ENCODE assay signal across 1 cellular context in the genomic region with DNA sequence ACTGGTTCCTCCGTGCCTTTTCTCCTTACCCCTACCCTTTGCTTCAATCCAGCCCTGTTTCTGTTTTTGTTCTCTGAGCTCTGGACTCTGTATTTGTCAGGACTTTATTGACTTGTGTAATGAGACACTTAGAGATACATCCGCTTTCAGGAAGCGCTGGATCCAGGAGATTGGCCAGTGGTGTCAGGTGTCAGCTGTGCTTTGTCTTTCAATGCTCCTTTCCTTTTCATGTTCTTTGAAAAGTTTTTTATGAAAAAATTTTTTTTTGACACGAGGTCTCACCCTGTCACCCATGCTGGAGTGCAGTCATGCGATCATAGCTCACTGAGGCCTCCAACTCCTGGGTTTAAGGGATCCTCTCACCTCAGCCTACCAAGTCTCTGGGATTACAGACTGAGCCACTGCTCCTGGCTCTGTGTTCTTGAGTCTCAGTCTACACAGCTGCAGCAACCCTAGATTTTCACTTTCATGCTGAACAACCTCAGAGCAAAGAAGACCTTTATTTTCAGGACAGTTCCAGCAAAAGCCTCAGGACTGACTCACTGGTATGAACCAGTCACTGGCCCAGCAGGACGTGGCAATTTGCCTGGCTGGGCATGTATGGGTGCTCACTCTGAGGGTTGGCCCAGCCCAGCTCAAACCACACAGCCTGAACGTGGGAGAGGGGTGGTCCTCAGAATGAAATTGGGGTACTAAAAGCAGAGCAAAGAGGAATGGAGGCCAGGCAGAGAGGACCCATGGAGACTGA.
TF ChIP-seq lines count a peak whose summit lies in the region.

No MANE protein-coding gene starts in this region.

TF ChIP-seq in HepG2, 621 proteins besides CTCF, POLR2A, EP300 and RAD21 (continued from another document and continues in another):
- TF ChIP-seq, protein P1, sequence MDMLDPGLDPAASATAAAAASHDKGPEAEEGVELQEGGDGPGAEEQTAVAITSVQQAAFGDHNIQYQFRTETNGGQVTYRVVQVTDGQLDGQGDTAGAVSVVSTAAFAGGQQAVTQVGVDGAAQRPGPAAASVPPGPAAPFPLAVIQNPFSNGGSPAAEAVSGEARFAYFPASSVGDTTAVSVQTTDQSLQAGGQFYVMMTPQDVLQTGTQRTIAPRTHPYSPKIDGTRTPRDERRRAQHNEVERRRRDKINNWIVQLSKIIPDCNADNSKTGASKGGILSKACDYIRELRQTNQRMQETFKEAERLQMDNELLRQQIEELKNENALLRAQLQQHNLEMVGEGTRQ (IDR thresholded peaks at IDR 0.05; ENCODE audit: low read depth, low read length) = no peak
- TF ChIP-seq, protein P1 (CRISPR knock-in tag; IDR thresholded peaks at IDR 0.05; ENCODE audit: borderline replicate concordance) = no peak
- peak; percentile 66 for TF ChIP-seq NCOA2 (CRISPR knock-in tag; IDR thresholded peaks at IDR 0.05)
- no peak for TF ChIP-seq REL (CRISPR knock-in tag; conservative IDR thresholded peaks at IDR 0.05)
- no peak for TF ChIP-seq NR2F2 (IDR thresholded peaks at IDR 0.05; ENCODE audit: borderline replicate concordance, low read depth)
- TF ChIP-seq SKI (IDR thresholded peaks at IDR 0.05; ENCODE audit: partially characterized antibody) = no peak
- TF ChIP-seq ATAD3A (CRISPR knock-in tag; IDR thresholded peaks at IDR 0.05) = no peak
- no peak for TF ChIP-seq ZNF788 (CRISPR knock-in tag; IDR thresholded peaks at IDR 0.05; ENCODE audit: borderline replicate concordance)
- TF ChIP-seq, protein P2, sequence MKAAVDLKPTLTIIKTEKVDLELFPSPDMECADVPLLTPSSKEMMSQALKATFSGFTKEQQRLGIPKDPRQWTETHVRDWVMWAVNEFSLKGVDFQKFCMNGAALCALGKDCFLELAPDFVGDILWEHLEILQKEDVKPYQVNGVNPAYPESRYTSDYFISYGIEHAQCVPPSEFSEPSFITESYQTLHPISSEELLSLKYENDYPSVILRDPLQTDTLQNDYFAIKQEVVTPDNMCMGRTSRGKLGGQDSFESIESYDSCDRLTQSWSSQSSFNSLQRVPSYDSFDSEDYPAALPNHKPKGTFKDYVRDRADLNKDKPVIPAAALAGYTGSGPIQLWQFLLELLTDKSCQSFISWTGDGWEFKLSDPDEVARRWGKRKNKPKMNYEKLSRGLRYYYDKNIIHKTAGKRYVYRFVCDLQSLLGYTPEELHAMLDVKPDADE (CRISPR knock-in tag; IDR thresholded peaks at IDR 0.05) = 0 out of 2 replicates have a peak, but pooled peaks have one; percentile 22
- TF ChIP-seq ZNF234 (CRISPR knock-in tag; conservative IDR thresholded peaks at IDR 0.05) = no peak
- TF ChIP-seq, protein P3, sequence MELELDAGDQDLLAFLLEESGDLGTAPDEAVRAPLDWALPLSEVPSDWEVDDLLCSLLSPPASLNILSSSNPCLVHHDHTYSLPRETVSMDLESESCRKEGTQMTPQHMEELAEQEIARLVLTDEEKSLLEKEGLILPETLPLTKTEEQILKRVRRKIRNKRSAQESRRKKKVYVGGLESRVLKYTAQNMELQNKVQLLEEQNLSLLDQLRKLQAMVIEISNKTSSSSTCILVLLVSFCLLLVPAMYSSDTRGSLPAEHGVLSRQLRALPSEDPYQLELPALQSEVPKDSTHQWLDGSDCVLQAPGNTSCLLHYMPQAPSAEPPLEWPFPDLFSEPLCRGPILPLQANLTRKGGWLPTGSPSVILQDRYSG (CRISPR knock-in tag; IDR thresholded peaks at IDR 0.05) = no peak
- no peak for TF ChIP-seq ZKSCAN1 (IDR thresholded peaks at IDR 0.05; ENCODE audit: low read length)
- peak; percentile 46; the same call in 1 of the 2 replicates for TF ChIP-seq ELF1 (CRISPR knock-in tag; IDR thresholded peaks at IDR 0.05)
- TF ChIP-seq NFIB (CRISPR knock-in tag; IDR thresholded peaks at IDR 0.05; ENCODE audit: borderline replicate concordance) = no peak
- no peak for TF ChIP-seq ZZZ3 (CRISPR knock-in tag; IDR thresholded peaks at IDR 0.05; ENCODE audit: borderline replicate concordance)
- TF ChIP-seq ZNF572 (CRISPR knock-in tag; IDR thresholded peaks at IDR 0.05) = no peak
- no peak for TF ChIP-seq KLF15 (CRISPR knock-in tag; IDR thresholded peaks at IDR 0.05; ENCODE audit: borderline replicate concordance)
- no peak for TF ChIP-seq RFX1 (IDR thresholded peaks at IDR 0.05)
- TF ChIP-seq, protein P4, sequence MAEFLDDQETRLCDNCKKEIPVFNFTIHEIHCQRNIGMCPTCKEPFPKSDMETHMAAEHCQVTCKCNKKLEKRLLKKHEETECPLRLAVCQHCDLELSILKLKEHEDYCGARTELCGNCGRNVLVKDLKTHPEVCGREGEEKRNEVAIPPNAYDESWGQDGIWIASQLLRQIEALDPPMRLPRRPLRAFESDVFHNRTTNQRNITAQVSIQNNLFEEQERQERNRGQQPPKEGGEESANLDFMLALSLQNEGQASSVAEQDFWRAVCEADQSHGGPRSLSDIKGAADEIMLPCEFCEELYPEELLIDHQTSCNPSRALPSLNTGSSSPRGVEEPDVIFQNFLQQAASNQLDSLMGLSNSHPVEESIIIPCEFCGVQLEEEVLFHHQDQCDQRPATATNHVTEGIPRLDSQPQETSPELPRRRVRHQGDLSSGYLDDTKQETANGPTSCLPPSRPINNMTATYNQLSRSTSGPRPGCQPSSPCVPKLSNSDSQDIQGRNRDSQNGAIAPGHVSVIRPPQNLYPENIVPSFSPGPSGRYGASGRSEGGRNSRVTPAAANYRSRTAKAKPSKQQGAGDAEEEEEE (CRISPR knock-in tag; IDR thresholded peaks at IDR 0.05; ENCODE audit: borderline replicate concordance) = no peak
- TF ChIP-seq ZNF460 (CRISPR knock-in tag; IDR thresholded peaks at IDR 0.05; ENCODE audit: borderline replicate concordance) = no peak
- TF ChIP-seq, protein P5, sequence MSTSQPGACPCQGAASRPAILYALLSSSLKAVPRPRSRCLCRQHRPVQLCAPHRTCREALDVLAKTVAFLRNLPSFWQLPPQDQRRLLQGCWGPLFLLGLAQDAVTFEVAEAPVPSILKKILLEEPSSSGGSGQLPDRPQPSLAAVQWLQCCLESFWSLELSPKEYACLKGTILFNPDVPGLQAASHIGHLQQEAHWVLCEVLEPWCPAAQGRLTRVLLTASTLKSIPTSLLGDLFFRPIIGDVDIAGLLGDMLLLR (CRISPR knock-in tag; IDR thresholded peaks at IDR 0.05) = no peak
- no peak for TF ChIP-seq ZNF350 (CRISPR knock-in tag; IDR thresholded peaks at IDR 0.05; ENCODE audit: borderline replicate concordance, low read depth)
- no peak for TF ChIP-seq ZFYVE20 (CRISPR knock-in tag; IDR thresholded peaks at IDR 0.05; ENCODE audit: borderline replicate concordance, low read depth)
- TF ChIP-seq, protein P6, sequence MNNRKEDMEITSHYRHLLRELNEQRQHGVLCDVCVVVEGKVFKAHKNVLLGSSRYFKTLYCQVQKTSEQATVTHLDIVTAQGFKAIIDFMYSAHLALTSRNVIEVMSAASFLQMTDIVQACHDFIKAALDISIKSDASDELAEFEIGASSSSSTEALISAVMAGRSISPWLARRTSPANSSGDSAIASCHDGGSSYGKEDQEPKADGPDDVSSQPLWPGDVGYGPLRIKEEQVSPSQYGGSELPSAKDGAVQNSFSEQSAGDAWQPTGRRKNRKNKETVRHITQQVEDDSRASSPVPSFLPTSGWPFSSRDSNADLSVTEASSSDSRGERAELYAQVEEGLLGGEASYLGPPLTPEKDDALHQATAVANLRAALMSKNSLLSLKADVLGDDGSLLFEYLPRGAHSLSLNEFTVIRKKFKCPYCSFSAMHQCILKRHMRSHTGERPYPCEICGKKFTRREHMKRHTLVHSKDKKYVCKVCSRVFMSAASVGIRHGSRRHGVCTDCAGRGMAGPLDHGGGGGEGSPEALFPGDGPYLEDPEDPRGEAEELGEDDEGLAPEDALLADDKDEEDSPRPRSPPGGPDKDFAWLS (CRISPR knock-in tag; IDR thresholded peaks at IDR 0.05; ENCODE audit: borderline replicate concordance) = no peak
- TF ChIP-seq ZNF549 (CRISPR knock-in tag; IDR thresholded peaks at IDR 0.05) = no peak
- no peak for TF ChIP-seq ZNF547 (CRISPR knock-in tag; IDR thresholded peaks at IDR 0.05)
- TF ChIP-seq, protein P7, sequence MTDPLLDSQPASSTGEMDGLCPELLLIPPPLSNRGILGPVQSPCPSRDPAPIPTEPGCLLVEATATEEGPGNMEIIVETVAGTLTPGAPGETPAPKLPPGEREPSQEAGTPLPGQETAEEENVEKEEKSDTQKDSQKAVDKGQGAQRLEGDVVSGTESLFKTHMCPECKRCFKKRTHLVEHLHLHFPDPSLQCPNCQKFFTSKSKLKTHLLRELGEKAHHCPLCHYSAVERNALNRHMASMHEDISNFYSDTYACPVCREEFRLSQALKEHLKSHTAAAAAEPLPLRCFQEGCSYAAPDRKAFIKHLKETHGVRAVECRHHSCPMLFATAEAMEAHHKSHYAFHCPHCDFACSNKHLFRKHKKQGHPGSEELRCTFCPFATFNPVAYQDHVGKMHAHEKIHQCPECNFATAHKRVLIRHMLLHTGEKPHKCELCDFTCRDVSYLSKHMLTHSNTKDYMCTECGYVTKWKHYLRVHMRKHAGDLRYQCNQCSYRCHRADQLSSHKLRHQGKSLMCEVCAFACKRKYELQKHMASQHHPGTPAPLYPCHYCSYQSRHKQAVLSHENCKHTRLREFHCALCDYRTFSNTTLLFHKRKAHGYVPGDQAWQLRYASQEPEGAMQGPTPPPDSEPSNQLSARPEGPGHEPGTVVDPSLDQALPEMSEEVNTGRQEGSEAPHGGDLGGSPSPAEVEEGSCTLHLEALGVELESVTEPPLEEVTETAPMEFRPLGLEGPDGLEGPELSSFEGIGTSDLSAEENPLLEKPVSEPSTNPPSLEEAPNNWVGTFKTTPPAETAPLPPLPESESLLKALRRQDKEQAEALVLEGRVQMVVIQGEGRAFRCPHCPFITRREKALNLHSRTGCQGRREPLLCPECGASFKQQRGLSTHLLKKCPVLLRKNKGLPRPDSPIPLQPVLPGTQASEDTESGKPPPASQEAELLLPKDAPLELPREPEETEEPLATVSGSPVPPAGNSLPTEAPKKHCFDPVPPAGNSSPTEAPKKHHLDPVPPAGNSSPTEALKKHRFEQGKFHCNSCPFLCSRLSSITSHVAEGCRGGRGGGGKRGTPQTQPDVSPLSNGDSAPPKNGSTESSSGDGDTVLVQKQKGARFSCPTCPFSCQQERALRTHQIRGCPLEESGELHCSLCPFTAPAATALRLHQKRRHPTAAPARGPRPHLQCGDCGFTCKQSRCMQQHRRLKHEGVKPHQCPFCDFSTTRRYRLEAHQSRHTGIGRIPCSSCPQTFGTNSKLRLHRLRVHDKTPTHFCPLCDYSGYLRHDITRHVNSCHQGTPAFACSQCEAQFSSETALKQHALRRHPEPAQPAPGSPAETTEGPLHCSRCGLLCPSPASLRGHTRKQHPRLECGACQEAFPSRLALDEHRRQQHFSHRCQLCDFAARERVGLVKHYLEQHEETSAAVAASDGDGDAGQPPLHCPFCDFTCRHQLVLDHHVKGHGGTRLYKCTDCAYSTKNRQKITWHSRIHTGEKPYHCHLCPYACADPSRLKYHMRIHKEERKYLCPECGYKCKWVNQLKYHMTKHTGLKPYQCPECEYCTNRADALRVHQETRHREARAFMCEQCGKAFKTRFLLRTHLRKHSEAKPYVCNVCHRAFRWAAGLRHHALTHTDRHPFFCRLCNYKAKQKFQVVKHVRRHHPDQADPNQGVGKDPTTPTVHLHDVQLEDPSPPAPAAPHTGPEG (CRISPR knock-in tag; IDR thresholded peaks at IDR 0.05) = no peak
- no peak for TF ChIP-seq NFKB2 (CRISPR knock-in tag; IDR thresholded peaks at IDR 0.05; ENCODE audit: borderline replicate concordance)
- no peak for TF ChIP-seq ZNF816 (CRISPR knock-in tag; IDR thresholded peaks at IDR 0.05; ENCODE audit: borderline replicate concordance)
- TF ChIP-seq, protein P8, sequence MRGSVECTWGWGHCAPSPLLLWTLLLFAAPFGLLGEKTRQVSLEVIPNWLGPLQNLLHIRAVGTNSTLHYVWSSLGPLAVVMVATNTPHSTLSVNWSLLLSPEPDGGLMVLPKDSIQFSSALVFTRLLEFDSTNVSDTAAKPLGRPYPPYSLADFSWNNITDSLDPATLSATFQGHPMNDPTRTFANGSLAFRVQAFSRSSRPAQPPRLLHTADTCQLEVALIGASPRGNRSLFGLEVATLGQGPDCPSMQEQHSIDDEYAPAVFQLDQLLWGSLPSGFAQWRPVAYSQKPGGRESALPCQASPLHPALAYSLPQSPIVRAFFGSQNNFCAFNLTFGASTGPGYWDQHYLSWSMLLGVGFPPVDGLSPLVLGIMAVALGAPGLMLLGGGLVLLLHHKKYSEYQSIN (CRISPR knock-in tag; IDR thresholded peaks at IDR 0.05; ENCODE audit: borderline replicate concordance) = no peak
- no peak for TF ChIP-seq HOXA7 (CRISPR knock-in tag; IDR thresholded peaks at IDR 0.05)
- TF ChIP-seq ZMYM2 (CRISPR knock-in tag; IDR thresholded peaks at IDR 0.05) = no peak; the same call in 1 of the 2 replicates
- TF ChIP-seq, protein P9, sequence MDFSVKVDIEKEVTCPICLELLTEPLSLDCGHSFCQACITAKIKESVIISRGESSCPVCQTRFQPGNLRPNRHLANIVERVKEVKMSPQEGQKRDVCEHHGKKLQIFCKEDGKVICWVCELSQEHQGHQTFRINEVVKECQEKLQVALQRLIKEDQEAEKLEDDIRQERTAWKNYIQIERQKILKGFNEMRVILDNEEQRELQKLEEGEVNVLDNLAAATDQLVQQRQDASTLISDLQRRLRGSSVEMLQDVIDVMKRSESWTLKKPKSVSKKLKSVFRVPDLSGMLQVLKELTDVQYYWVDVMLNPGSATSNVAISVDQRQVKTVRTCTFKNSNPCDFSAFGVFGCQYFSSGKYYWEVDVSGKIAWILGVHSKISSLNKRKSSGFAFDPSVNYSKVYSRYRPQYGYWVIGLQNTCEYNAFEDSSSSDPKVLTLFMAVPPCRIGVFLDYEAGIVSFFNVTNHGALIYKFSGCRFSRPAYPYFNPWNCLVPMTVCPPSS (IDR thresholded peaks at IDR 0.05) = no peak
- TF ChIP-seq ETV5 (CRISPR knock-in tag; IDR thresholded peaks at IDR 0.05; ENCODE audit: borderline replicate concordance) = peak; percentile 96
- no peak for TF ChIP-seq SMAD9 (CRISPR knock-in tag; IDR thresholded peaks at IDR 0.05)
- TF ChIP-seq, protein P10, sequence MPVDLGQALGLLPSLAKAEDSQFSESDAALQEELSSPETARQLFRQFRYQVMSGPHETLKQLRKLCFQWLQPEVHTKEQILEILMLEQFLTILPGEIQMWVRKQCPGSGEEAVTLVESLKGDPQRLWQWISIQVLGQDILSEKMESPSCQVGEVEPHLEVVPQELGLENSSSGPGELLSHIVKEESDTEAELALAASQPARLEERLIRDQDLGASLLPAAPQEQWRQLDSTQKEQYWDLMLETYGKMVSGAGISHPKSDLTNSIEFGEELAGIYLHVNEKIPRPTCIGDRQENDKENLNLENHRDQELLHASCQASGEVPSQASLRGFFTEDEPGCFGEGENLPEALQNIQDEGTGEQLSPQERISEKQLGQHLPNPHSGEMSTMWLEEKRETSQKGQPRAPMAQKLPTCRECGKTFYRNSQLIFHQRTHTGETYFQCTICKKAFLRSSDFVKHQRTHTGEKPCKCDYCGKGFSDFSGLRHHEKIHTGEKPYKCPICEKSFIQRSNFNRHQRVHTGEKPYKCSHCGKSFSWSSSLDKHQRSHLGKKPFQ (CRISPR knock-in tag; IDR thresholded peaks at IDR 0.05; ENCODE audit: insufficient replicate concordance) = no peak
- TF ChIP-seq, protein P11, sequence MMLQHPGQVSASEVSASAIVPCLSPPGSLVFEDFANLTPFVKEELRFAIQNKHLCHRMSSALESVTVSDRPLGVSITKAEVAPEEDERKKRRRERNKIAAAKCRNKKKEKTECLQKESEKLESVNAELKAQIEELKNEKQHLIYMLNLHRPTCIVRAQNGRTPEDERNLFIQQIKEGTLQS (CRISPR knock-in tag; IDR thresholded peaks at IDR 0.05) = no peak
- no peak for TF ChIP-seq ZNF75D (CRISPR knock-in tag; IDR thresholded peaks at IDR 0.05; ENCODE audit: borderline replicate concordance)
